ENCODE assay signal across 8 cellular contexts in genomic region chr14:31934767-31935266, GRCh38.
A peak's percentile ranks its signal among the peaks of the same experiment; 100 is the strongest.
DNase-seq lines count a peak whose midpoint lies in the region; ATAC-seq, FAIRE-seq and TF ChIP-seq lines count a peak whose summit lies in the region.

No MANE protein-coding gene starts in this region.

- TF ChIP-seq CTCF in right atrium auricular region (IDR thresholded peaks at IDR 0.05) (peak; percentile 30 to 71), transverse colon (IDR thresholded peaks at IDR 0.05) (peak; percentile 26 to 56 (median 41)), sigmoid colon (IDR thresholded peaks at IDR 0.05) (no peak)

- no peak for TF ChIP-seq POLR2A in transverse colon (IDR thresholded peaks at IDR 0.05)
- TF ChIP-seq POLR2A in sigmoid colon (IDR thresholded peaks at IDR 0.05), result no peak

- DNase-seq in Daoy (ENCODE audit: low read depth) (peak; percentile 69), NCI-H1436 (lab: John Stamatoyannopoulos, UW) (peak; percentile 26), right atrium auricular region (ENCODE audit: low spot score) (no peak), transverse colon (peak; percentile 67), sigmoid colon (no peak)

- WGBS in transverse colon (ENCODE audit: low coverage in 1 of 2), 2 donors, result 46 to 50% methylated on average over 4 of the region's 4 CpGs
- 21 to 59% methylated on average over 4 of the region's 4 CpGs for WGBS in sigmoid colon, 2 donors

- FAIRE-seq in TTC549 (lab: Jason Lieb, UNC), result peak; percentile 25

- H3K27me3 ChIP-seq in right atrium auricular region (no peaks in the 10 kb centered on the region), transverse colon (no peaks in the 10 kb centered on the region), sigmoid colon (no peaks in the 10 kb centered on the region)

- H3K4me3 ChIP-seq in right atrium auricular region (no peak overlapping the region), transverse colon (no peak overlapping the region), sigmoid colon (no peak overlapping the region)

- ATAC-seq in GM18909 (IDR thresholded peaks at IDR 0.05; ENCODE audit: poor library complexity, unreplicated experiment), result no peak
- ATAC-seq in GM18868 (IDR thresholded peaks at IDR 0.05; ENCODE audit: unreplicated experiment), result no peak

- no peaks in the 10 kb centered on the region for H3K9me3 ChIP-seq in right atrium auricular region
- no peaks in the 10 kb centered on the region for H3K9me3 ChIP-seq in transverse colon
- H3K9me3 ChIP-seq in sigmoid colon, result no peaks in the 10 kb centered on the region

- no peak overlapping the region for H3K27ac ChIP-seq in right atrium auricular region
- H3K27ac ChIP-seq in transverse colon, result peak overlapping the region in 2 of 4 donors; percentile 20 to 27
- H3K27ac ChIP-seq in sigmoid colon, result no peak overlapping the region

- intact Hi-C loops in transverse colon (cut with DNase I; ENCODE audit: low total_unique reads), result loop anchor here (10.0 kb wide), 1 partner anchor 310 kb away; no protein-coding TSS in a partner anchor
- intact Hi-C loops in sigmoid colon (cut with DNase I), result no loop called here

- H3K4me1 ChIP-seq in right atrium auricular region (peaks cover 0 to 17% of the 10 kb centered on the region in 2 donors), transverse colon (peaks cover 0 to 36% (median 6%) of the 10 kb centered on the region in 4 donors), sigmoid colon (peaks cover 0 to 4% (median 0%) of the 10 kb centered on the region in 4 donors)

- H3K36me3 ChIP-seq in right atrium auricular region, result no peaks in the 10 kb centered on the region
- no peaks in the 10 kb centered on the region for H3K36me3 ChIP-seq in transverse colon
- H3K36me3 ChIP-seq in sigmoid colon, result no peaks in the 10 kb centered on the region

- in situ Hi-C loops in transverse colon (cut with MboI; ENCODE audit: low pct_ligation_motif_present in 1 of 4, low pct_unique_long_range_greater_than_20kb in 1 of 4, low sequenced_read_pairs in 3 of 4), result loop anchor here (5.0 to 25.0 kb wide), 3 partner anchors 320 to 327 kb away; no protein-coding TSS in a partner anchor

- TF ChIP-seq EP300 in transverse colon (IDR thresholded peaks at IDR 0.05; ENCODE audit: low read depth), result no peak
- TF ChIP-seq EP300 in sigmoid colon (IDR thresholded peaks at IDR 0.05), result no peak

Comparison
In these comparisons a context has a peak if more than half of its experiments do, and no peak if none do; other contexts are left out.
1. DNase-seq: peak in Daoy (single experiment), NCI-H1436 (single experiment) and transverse colon (single experiment); none in right atrium auricular region (single experiment) and sigmoid colon (single experiment).
2. CTCF ChIP-seq: peak in right atrium auricular region (2 of 2) and transverse colon (5 of 5); none in sigmoid colon (0 of 4).